In genomic region chr17:82491533-82491932, GRCh38 we compare ENCODE assay signal across 1 cellular context.
A peak's percentile ranks its signal among the peaks of the same experiment; 100 is the strongest.
TF ChIP-seq lines count a peak whose summit lies in the region.

No MANE protein-coding gene starts in this region.

TF ChIP-seq in HepG2, 621 proteins besides CTCF, POLR2A, EP300 and RAD21:
- TF ChIP-seq ZNF512 (CRISPR knock-in tag; IDR thresholded peaks at IDR 0.05) (no peak), NFIC (IDR thresholded peaks at IDR 0.05; ENCODE audit: low read length) (no peak), ZNF687 (CRISPR knock-in tag; IDR thresholded peaks at IDR 0.05) (peak; percentile 65), NFIB (CRISPR knock-in tag; IDR thresholded peaks at IDR 0.05; ENCODE audit: borderline replicate concordance) (0 out of 2 replicates have a peak, but pooled peaks have one; percentile 47), HIVEP1 (CRISPR knock-in tag; IDR thresholded peaks at IDR 0.05) (peak; percentile 42; the same call in 1 of the 2 replicates), ZFP91 (CRISPR knock-in tag; IDR thresholded peaks at IDR 0.05; ENCODE audit: borderline replicate concordance) (peak; percentile 11; the same call in 1 of the 2 replicates), ZNF318 (CRISPR knock-in tag; IDR thresholded peaks at IDR 0.05) (no peak), CREB1 (IDR thresholded peaks at IDR 0.05) (no peak), CREB1 (CRISPR knock-in tag; IDR thresholded peaks at IDR 0.05) (no peak), ZNF121 (CRISPR knock-in tag; IDR thresholded peaks at IDR 0.05) (peak; percentile 83), MED13 (CRISPR knock-in tag; IDR thresholded peaks at IDR 0.05) (no peak), DZIP1 (CRISPR knock-in tag; IDR thresholded peaks at IDR 0.05) (0 out of 2 replicates have a peak, but pooled peaks have one; percentile 1), ZNF768 (CRISPR knock-in tag; IDR thresholded peaks at IDR 0.05) (peak; percentile 71; the same call in 1 of the 2 replicates), PTBP1 (IDR thresholded peaks at IDR 0.05; ENCODE audit: low read depth, low read length, poor library complexity, severe bottlenecking) (no peak), PHF8 (CRISPR knock-in tag; IDR thresholded peaks at IDR 0.05) (0 out of 2 replicates have a peak, but pooled peaks have one; percentile 1), STAG1 (CRISPR knock-in tag; IDR thresholded peaks at IDR 0.05) (peak; percentile 48), ZFX (CRISPR knock-in tag; IDR thresholded peaks at IDR 0.05; ENCODE audit: low read depth) (peak; percentile 52), PATZ1 (CRISPR knock-in tag; IDR thresholded peaks at IDR 0.05) (no peak), SAP130 (CRISPR knock-in tag; IDR thresholded peaks at IDR 0.05; ENCODE audit: low read depth) (0 out of 2 replicates have a peak, but pooled peaks have one; percentile 8)
